8 cellular contexts compared by ENCODE assay signal in the genomic region with DNA sequence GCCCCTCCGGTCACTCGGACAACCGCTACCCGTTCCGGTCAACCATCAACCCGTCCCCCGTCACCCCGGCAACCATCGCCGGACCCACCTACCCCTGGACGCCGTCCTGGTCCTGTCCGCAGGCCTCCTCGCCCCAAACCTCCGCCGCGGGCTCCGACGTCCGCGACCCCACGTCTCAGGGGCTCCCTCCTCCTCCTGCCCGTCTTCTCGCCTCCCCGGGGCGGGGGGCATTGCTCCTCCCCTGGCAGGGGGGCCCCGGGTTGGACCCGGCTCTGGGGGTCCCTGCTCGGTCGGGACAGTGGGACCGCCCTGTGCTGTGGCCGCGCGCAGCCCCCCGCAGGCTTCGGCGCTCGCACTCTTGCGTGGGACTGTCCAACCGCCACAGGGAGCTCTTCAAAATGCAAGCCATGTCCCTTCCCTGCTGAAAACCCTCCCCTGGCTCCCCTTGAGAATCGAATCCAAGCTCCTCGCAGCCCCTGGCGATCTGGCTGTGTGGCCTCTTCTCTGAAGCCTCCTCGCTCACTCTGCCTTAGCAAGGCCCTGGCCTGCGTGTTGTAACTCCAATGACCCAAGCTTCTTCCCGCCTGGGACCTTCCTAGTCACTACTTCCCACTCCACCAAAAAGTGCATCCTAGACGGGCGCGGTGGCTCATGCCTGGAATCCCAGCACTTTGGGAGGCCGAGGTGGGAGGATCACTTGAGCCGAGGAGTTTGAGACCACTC. TPM values are rescaled to one million over a fixed set of nuclear protein-coding genes. Genes with fewer than 3 reads are reported as not detected.
DNase-seq lines count a peak whose midpoint lies in the region; ATAC-seq, FAIRE-seq and TF ChIP-seq lines count a peak whose summit lies in the region.

No MANE protein-coding gene starts in this region.

- peaks cover 19% of the 10 kb centered on the region for H3K27me3 Mint-ChIP-seq in memory B cell

- peak; percentile 10 for ATAC-seq in HG03175 (IDR thresholded peaks at IDR 0.05; ENCODE audit: unreplicated experiment)
- no peak for ATAC-seq in memory B cell (ENCODE audit: low read depth)
- ATAC-seq in HG02588 (IDR thresholded peaks at IDR 0.05; ENCODE audit: unreplicated experiment), result no peak
- ATAC-seq in GM18873 (IDR thresholded peaks at IDR 0.05; ENCODE audit: low FRiP score, unreplicated experiment), result no peak

- no peaks in the 10 kb centered on the region for H3K27me3 ChIP-seq in bronchial epithelial cell (ENCODE audit: control insufficient read depth, insufficient read depth, low read length)

- no peaks in the 10 kb centered on the region for H3K9me3 Mint-ChIP-seq in memory B cell

- no peak for DNase-seq in AG10803 (ENCODE audit: low read depth)
- DNase-seq in bronchial epithelial cell (ENCODE audit: low read depth), result no peak
- no peak for DNase-seq in memory B cell (ENCODE audit: low spot score in 2 of 2)
- DNase-seq in NCI-H2196 (lab: John Stamatoyannopoulos, UW; ENCODE audit: unreplicated experiment), result no peak
- DNase-seq in activated gamma-delta T cell treated with Interleukin-2 at 50 U/mL for 16 hours, result no peak

- no peak for TF ChIP-seq CTCF in AG10803 (conservative IDR thresholded peaks at IDR 0.05; ENCODE audit: low read length)
- TF ChIP-seq CTCF in bronchial epithelial cell (IDR thresholded peaks at IDR 0.05; ENCODE audit: insufficient read depth, low read length, severe bottlenecking), result no peak

- no peaks in the 10 kb centered on the region for H3K36me3 Mint-ChIP-seq in memory B cell

- FAIRE-seq in bronchial epithelial cell (lab: Jason Lieb, UNC), result no peak

- H3K36me3 ChIP-seq in bronchial epithelial cell (ENCODE audit: control insufficient read depth, insufficient read depth, low read length), result no peaks in the 10 kb centered on the region

- peaks cover 14% of the 10 kb centered on the region for H3K4me1 Mint-ChIP-seq in memory B cell

- H3K4me3 ChIP-seq in AG10803 (ENCODE audit: low read length) (peak overlapping the region; percentile 77), bronchial epithelial cell (ENCODE audit: low read depth, low read length) (peak overlapping the region; percentile 48)

- peak overlapping the region; percentile 45 for H3K4me3 Mint-ChIP-seq in memory B cell

- H3K27ac Mint-ChIP-seq in memory B cell, result peak overlapping the region; percentile 12

RNA-seq across cellular contexts. Expression of gene EPHX3, which starts 8.4 kb away (rescaled TPM):
- 0.53 and 1.2 TPM in 2 replicates for total RNA-seq in bronchial epithelial cell

RNA-seq across cellular contexts. Expression of gene NOTCH3, which starts 23.0 kb away (rescaled TPM):
- total RNA-seq in bronchial epithelial cell, result 53.2 and 140 TPM in 2 replicates
